In the genomic region with DNA sequence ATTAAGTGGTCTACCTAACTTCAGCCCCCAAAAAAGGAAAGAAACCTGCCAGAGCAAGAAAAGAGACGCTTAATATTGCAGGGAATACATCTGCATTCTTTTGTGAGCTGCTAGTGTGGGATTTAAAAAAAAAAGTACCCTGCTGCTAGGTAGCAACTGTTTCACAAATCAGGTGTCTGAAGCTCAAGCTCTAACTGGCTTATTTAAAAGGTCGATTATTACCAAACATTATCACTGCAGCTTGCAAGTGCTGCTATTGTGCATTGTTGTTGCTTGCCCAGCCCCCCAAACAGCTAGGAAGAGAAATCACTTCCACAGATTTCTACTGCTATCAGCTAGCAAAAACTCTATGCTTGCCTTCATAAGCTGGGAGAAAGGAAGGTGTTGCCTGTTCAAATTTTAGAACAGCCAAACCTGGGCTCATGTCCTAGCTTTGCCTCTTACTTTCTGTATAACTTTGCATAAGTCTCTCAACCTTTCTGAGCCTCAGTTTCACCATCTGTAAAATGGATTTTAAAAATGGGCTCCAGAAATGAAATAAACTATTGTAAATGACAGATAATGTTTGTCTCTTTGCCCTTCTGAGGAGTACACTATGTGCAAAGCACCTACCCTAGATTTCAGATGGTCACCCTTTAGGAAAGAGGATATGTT, we compare ENCODE assay signal across 13 cellular contexts.
DNase-seq lines count a peak whose midpoint lies in the region; ATAC-seq, FAIRE-seq and TF ChIP-seq lines count a peak whose summit lies in the region.
"Had no signal": no experiment of that assay in that cellular context is flagged by ENCODE, and none has a peak within 500 bp of the region (broad histone marks: within the 10 kb centered on the region; RNA-seq: fewer than 3 reads in every experiment).

No MANE protein-coding gene starts in this region.

- no peak overlapping the region for H2BK20ac ChIP-seq in H1 (ENCODE audit: low read length)

- H4K8ac ChIP-seq in H1 (ENCODE audit: extremely low read depth, insufficient read depth, low read length) = no peak overlapping the region

- no peak overlapping the region for H3K56ac ChIP-seq in H1 (replicated peaks; ENCODE audit: insufficient read length, low read depth, low read length)

- no peak overlapping the region; the same call in 1 of the 2 replicates for H3K18ac ChIP-seq in H1 (ENCODE audit: extremely low read depth, low read length)

- H2AK5ac ChIP-seq in H1 (ENCODE audit: low read depth, low read length) = no peak overlapping the region

- H3K27me3 ChIP-seq in H1 (replicated peaks in 1 of 4; ENCODE audit: control insufficient read depth in 3 of 4, extremely low read depth in 1 of 4, insufficient read depth in 3 of 4, low read length in 3 of 4) (no peaks in the 10 kb centered on the region), mucosa of rectum (ENCODE audit: control insufficient read depth in 2 of 2, insufficient read depth in 2 of 2, low read length in 2 of 2) (no peaks in the 10 kb centered on the region), suprapubic skin (no peaks in the 10 kb centered on the region)

- H3K27ac ChIP-seq in H1 (ENCODE audit: low read depth, low read length) (no peak overlapping the region), mucosa of rectum (ENCODE audit: low read depth in 2 of 2, low read length in 2 of 2) (no peak overlapping the region), suprapubic skin (peak overlapping the region; percentile 62)

- 15% methylated on average over 2 of the region's 2 CpGs; no CpG with 5 or more reads in 1 of the 2 experiments for whole genome bisulfite sequencing in H1 (ENCODE audit: extremely low coverage in 1 of 2, insufficient coverage in 1 of 2, insufficient read length in 1 of 2, insufficient replicate concordance in 2 of 2, low coverage in 1 of 2, low lambda C conversion rate in 2 of 2, missing lambda C conversion rate in 1 of 2), 2 experiments
- 21% methylated on average over 2 of the region's 2 CpGs for WGBS in suprapubic skin

- TF ChIP-seq POLR2A in H1 (IDR thresholded peaks at IDR 0.05; ENCODE audit: control extremely low read depth in 1 of 2, low read depth in 2 of 2, low read length in 2 of 2) (no peak), suprapubic skin (IDR thresholded peaks at IDR 0.05) (no peak)

- FAIRE-seq in H1 (lab: Jason Lieb, UNC) = no peak
- FAIRE-seq: TTC549 had no signal

- no peak for ATAC-seq in HG03196 (IDR thresholded peaks at IDR 0.05; ENCODE audit: unreplicated experiment)

- no peaks in the 10 kb centered on the region for H4K20me1 ChIP-seq in H1 (replicated peaks in 1 of 2; ENCODE audit: control insufficient read depth in 1 of 2, insufficient read depth in 2 of 2, low read length in 2 of 2)

- H3K4me1 ChIP-seq in H1 (replicated peaks in 1 of 4; ENCODE audit: control insufficient read depth in 3 of 4, insufficient read depth in 4 of 4, low read length in 3 of 4) (peaks cover 0 to 21% (median 12%) of the 10 kb centered on the region in 4 experiments; a peak in 6 of 7 replicates), mucosa of rectum (ENCODE audit: control insufficient read depth in 2 of 2, insufficient read depth in 2 of 2, low read length in 2 of 2) (peaks cover 2 to 3% of the 10 kb centered on the region in 2 donors), suprapubic skin (peaks cover 32% of the 10 kb centered on the region)

- H3K36me3 ChIP-seq in H1 (ENCODE audit: control insufficient read depth in 2 of 4, insufficient read depth in 4 of 4, low read length in 3 of 4) (no peaks in the 10 kb centered on the region; a peak in 1 of 8 replicates), mucosa of rectum (ENCODE audit: control insufficient read depth in 2 of 2, insufficient read depth in 2 of 2, low read length in 2 of 2) (no peaks in the 10 kb centered on the region), suprapubic skin (no peaks in the 10 kb centered on the region)

- TF ChIP-seq RAD21 in H1 (IDR thresholded peaks at IDR 0.05 in 1 of 2, conservative IDR thresholded peaks at IDR 0.05 in 1 of 2; ENCODE audit: low read depth in 2 of 2, low read length in 2 of 2) = no peak

- no peak overlapping the region; the same call in 1 of the 2 replicates for H2BK5ac ChIP-seq in H1 (ENCODE audit: low read depth, low read length)

- TF ChIP-seq EP300 in H1 (IDR thresholded peaks at IDR 0.05; ENCODE audit: borderline replicate concordance in 1 of 2, low read depth in 2 of 2, low read length in 2 of 2) = no peak
- TF ChIP-seq EP300 in suprapubic skin (IDR thresholded peaks at IDR 0.05) = no peak

- peaks cover 3% of the 10 kb centered on the region; the same call in 1 of the 2 replicates for H3K79me1 ChIP-seq in H1 (ENCODE audit: low read depth, low read length)

- no peak overlapping the region for H2BK120ac ChIP-seq in H1 (replicated peaks; ENCODE audit: low read depth, low read length)

- POLR2A ChIA-PET in H1 (lab: Charles Lee; ENCODE audit: partially characterized antibody) = interaction anchor here (1.4 kb wide), 1 partner anchor 119 kb away, joined by 4 read pairs; no protein-coding TSS in a partner anchor

- no peak overlapping the region for H2BK12ac ChIP-seq in H1 (ENCODE audit: low read depth, low read length)

- no peak overlapping the region for H3K9ac ChIP-seq in H1 (replicated peaks in 1 of 4; ENCODE audit: extremely low read depth in 1 of 4, low read depth in 3 of 4, low read length in 3 of 4)
- peak overlapping the region in 1 of 2 donors; percentile 38 for H3K9ac ChIP-seq in mucosa of rectum (ENCODE audit: low read depth in 1 of 2, low read length in 2 of 2)

- peaks cover 0 to 8% of the 10 kb centered on the region in 2 experiments; a peak in 2 of 4 replicates for H3K79me2 ChIP-seq in H1 (ENCODE audit: control insufficient read depth in 1 of 2, insufficient read depth in 2 of 2, low read length in 2 of 2)

- H3K9me3 ChIP-seq in H1 (ENCODE audit: insufficient read depth in 2 of 2, low read depth in 1 of 2, low read length in 1 of 2) (0 out of 4 replicates have a peak, but pooled peaks cover 0 to under 1% of the 10 kb centered on the region in 2 experiments), mucosa of rectum (ENCODE audit: control insufficient read depth in 2 of 2, low read length in 2 of 2) (no peaks in the 10 kb centered on the region), suprapubic skin (no peaks in the 10 kb centered on the region)

- no peak overlapping the region for H4K5ac ChIP-seq in H1 (ENCODE audit: insufficient read length, low read depth, low read length)

- H3K23ac ChIP-seq in H1 (ENCODE audit: insufficient read length) = no peak overlapping the region

- CTCF ChIA-PET in H1 (lab: Charles Lee; ENCODE audit: partially characterized antibody) = interaction anchor here (0.7 to 2.5 kb wide), 10 partner anchors 8 to 250 kb away, joined by 3 to 11 read pairs (median 5); no protein-coding TSS in a partner anchor

- H3K4me2 ChIP-seq in H1 (ENCODE audit: insufficient read depth in 1 of 2, low read depth in 2 of 2, low read length in 2 of 2) = peak overlapping the region; percentile 54 to 59

- no peak overlapping the region for H3K4ac ChIP-seq in H1 (replicated peaks; ENCODE audit: insufficient read length, low read depth, low read length)

- H3K14ac ChIP-seq in H1 (ENCODE audit: insufficient read length) = no peak overlapping the region

- no peak overlapping the region for H2AFZ ChIP-seq in H1 (ENCODE audit: low read length)

- H4K91ac ChIP-seq in H1 (replicated peaks; ENCODE audit: insufficient read length, low read length) = no peak overlapping the region

- TF ChIP-seq CTCF in H1 (IDR thresholded peaks at IDR 0.05; ENCODE audit: control extremely low read depth in 1 of 3, insufficient read depth in 1 of 3, low read depth in 1 of 3, low read length in 3 of 3) = no peak
- TF ChIP-seq CTCF in suprapubic skin (IDR thresholded peaks at IDR 0.05) = no peak

- H3K4me3 ChIP-seq in H1 (ENCODE audit: extremely low read depth in 1 of 4, insufficient read depth in 2 of 4, low read depth in 3 of 4, low read length in 4 of 4) (no peak overlapping the region), mucosa of rectum (ENCODE audit: low read length in 2 of 2) (peak overlapping the region; percentile 59 to 62), suprapubic skin (peak overlapping the region; percentile 37)

- no peaks in the 10 kb centered on the region for H3K23me2 ChIP-seq in H1 (ENCODE audit: low read depth, low read length)

- H2BK15ac ChIP-seq in H1 (ENCODE audit: low read length) = no peak overlapping the region

- DNase-seq in NOMO-1 treated with DMSO at 0.1 percent for 48 hours (lab: John Stamatoyannopoulos, UW; ENCODE audit: unreplicated experiment) (peak; percentile 10), NOMO-1 (lab: John Stamatoyannopoulos, UW; ENCODE audit: unreplicated experiment in 2 of 2) (no peak), H1 (ENCODE audit: low read depth in 1 of 2, low spot score in 2 of 2) (no peak), suprapubic skin (ENCODE audit: low spot score in 2 of 2) (no peak), SHP77 treated with DMSO at 0.1 percent for 48 hours (lab: John Stamatoyannopoulos, UW) (no peak), COR-L47 (lab: John Stamatoyannopoulos, UW) (no peak)
- DNase-seq: 8988T; KBM-7; NCI-H526 treated with DMSO at 0.1 percent for 48 hours; stimulated activated CD4-positive, alpha-beta T cell treated with anti-CD3 and anti-CD28 coated beads, Interleukin-15, amount 100 ng/mL, for 24 hours had no signal

TF ChIP-seq in H1, 55 proteins besides CTCF, POLR2A, EP300 and RAD21:
- TF ChIP-seq, protein P1, sequence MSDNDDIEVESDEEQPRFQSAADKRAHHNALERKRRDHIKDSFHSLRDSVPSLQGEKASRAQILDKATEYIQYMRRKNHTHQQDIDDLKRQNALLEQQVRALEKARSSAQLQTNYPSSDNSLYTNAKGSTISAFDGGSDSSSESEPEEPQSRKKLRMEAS (IDR thresholded peaks at IDR 0.05) = no peak
- TF ChIP-seq KDM1A (IDR thresholded peaks at IDR 0.05; ENCODE audit: borderline replicate concordance, low read length) = peak; percentile 79; the same call in 1 of the 2 replicates

Comparison
In these comparisons a context has a peak if more than half of its experiments do, and no peak if none do; other contexts are left out.
1. H3K4me3 ChIP-seq: peak in mucosa of rectum (2 of 2) and suprapubic skin (single experiment); none in H1 (0 of 4).